In genomic region chr19:5540208-5540607, GRCh38 we compare ENCODE assay signal across 29 cellular contexts. TPM values are rescaled to one million over a fixed set of nuclear protein-coding genes. Genes with fewer than 3 reads are reported as not detected.
"Had no signal": no experiment of that assay in that cellular context is flagged by ENCODE, and none has a peak within 500 bp of the region (broad histone marks: within the 10 kb centered on the region; RNA-seq: fewer than 3 reads in every experiment).

No MANE protein-coding gene starts in this region.

- H3K27ac ChIP-seq: ovary, parathyroid adenoma, psoas muscle, skin epidermis, spleen, suprapubic skin, testis, tibial artery, transverse colon, upper lobe of right lung, vagina had no signal

- DNase-seq: naive thymus-derived CD4-positive, alpha-beta T cell; natural killer cell; ovary; psoas muscle; spleen; stimulated activated CD4-positive, alpha-beta T cell treated with anti-CD3 and anti-CD28 coated beads, Interleukin-12 subunit alpha, Interleukin-12 subunit beta, amount 100 ng/mL, for 4 hours; stimulated activated CD4-positive, alpha-beta T cell treated with anti-CD3 and anti-CD28 coated beads, Interleukin-1b, Interleukin-23, amount 100 ng/mL, for 48 hours; stimulated activated CD4-positive, alpha-beta T cell treated with anti-CD3 and anti-CD28 coated beads, Interleukin-4, amount 100 ng/mL, for 1 hour; stimulated activated CD4-positive, alpha-beta T cell treated with anti-CD3 and anti-CD28 coated beads, Interleukin-4, amount 100 ng/mL, for 4 hours; stimulated activated CD8-positive, alpha-beta memory T cell treated with anti-CD3 and anti-CD28 coated beads, Interleukin-4, amount 100 ng/mL, for 48 hours; stimulated activated naive CD4-positive, alpha-beta T cell; stimulated activated naive CD8-positive, alpha-beta T cell treated with anti-CD3 and anti-CD28 coated beads, Interleukin-15, amount 100 ng/mL, for 72 hours; stimulated activated naive CD8-positive, alpha-beta T cell treated with anti-CD3 and anti-CD28 coated beads, Interleukin-15, Interleukin-2, amounts not matched to agents 100 U/mL and 50 U/mL, for 24 hours; testis; tibial artery; transverse colon; upper lobe of right lung had no signal

- ATAC-seq: naive thymus-derived CD4-positive, alpha-beta T cell; natural killer cell; psoas muscle; sciatic nerve; stimulated activated memory B cell treated with anti-CD40 and anti-IgM and Interleukin-4, amounts not matched to agents 10 μg/mL and 1 μg/mL and 100 μg/mL, for 72 hours; stimulated activated naive CD8-positive, alpha-beta T cell treated with anti-CD3 and anti-CD28 coated beads, Interleukin-15, amount 100 ng/mL, for 72 hours; stimulated activated naive CD8-positive, alpha-beta T cell treated with anti-CD3 and anti-CD28 coated beads, Interleukin-15, Interleukin-2, amounts not matched to agents 100 U/mL and 50 U/mL, for 24 hours; upper lobe of right lung had no signal

- H3K4me1 Mint-ChIP-seq: natural killer cell; stimulated activated memory B cell treated with anti-CD40 and anti-IgM and Interleukin-4, amounts not matched to agents 10 μg/mL and 1 μg/mL and 100 μg/mL, for 72 hours; stimulated activated naive CD8-positive, alpha-beta T cell treated with anti-CD3 and anti-CD28 coated beads, Interleukin-15, amount 100 ng/mL, for 72 hours had no signal

- H3K36me3 Mint-ChIP-seq: type B pancreatic cell had no signal

- H3K4me1 ChIP-seq: parathyroid adenoma, spleen, testis had no signal

- H3K4me3 Mint-ChIP-seq: naive thymus-derived CD4-positive, alpha-beta T cell; natural killer cell; nephron; neural crest cell; stimulated activated memory B cell treated with anti-CD40 and anti-IgM and Interleukin-4, amounts not matched to agents 10 μg/mL and 1 μg/mL and 100 μg/mL, for 72 hours; stimulated activated naive CD8-positive, alpha-beta T cell treated with anti-CD3 and anti-CD28 coated beads, Interleukin-15, amount 100 ng/mL, for 72 hours; type B pancreatic cell had no signal

- H3K9me3 ChIP-seq: ovary, suprapubic skin, testis, vagina had no signal

- H3K4me2 ChIP-seq: smooth muscle cell had no signal

- H2AFZ ChIP-seq: parathyroid adenoma had no signal

- H3K27me3 ChIP-seq: ovary, testis, vagina had no signal

- H3K9me3 Mint-ChIP-seq: natural killer cell, neural crest cell had no signal

- H3K27ac Mint-ChIP-seq: naive thymus-derived CD4-positive, alpha-beta T cell; natural killer cell; progenitor cell of endocrine pancreas; stimulated activated memory B cell treated with anti-CD40 and anti-IgM and Interleukin-4, amounts not matched to agents 10 μg/mL and 1 μg/mL and 100 μg/mL, for 72 hours; stimulated activated naive CD8-positive, alpha-beta T cell treated with anti-CD3 and anti-CD28 coated beads, Interleukin-15, amount 100 ng/mL, for 72 hours; type B pancreatic cell had no signal

- H3K9ac ChIP-seq: parathyroid adenoma had no signal

- H3K79me2 ChIP-seq: parathyroid adenoma had no signal

- H3K36me3 ChIP-seq: ovary, spleen, suprapubic skin, tibial artery, transverse colon, upper lobe of right lung, vagina had no signal

- H3K27me3 Mint-ChIP-seq: progenitor cell of endocrine pancreas had no signal

- H3K4me3 ChIP-seq: ovary, psoas muscle, skin epidermis, smooth muscle cell, spleen, suprapubic skin, testis, tibial artery, transverse colon, upper lobe of right lung, vagina had no signal

RNA-seq across cellular contexts. Expression of gene TINCR, which starts 27.5 kb away (rescaled TPM):
- total RNA-seq: renal cortical epithelial cell had no signal
- polyA plus RNA-seq: naive thymus-derived CD4-positive, alpha-beta T cell had no signal
